ENCODE assay signal across 19 cellular contexts in the genomic region with DNA sequence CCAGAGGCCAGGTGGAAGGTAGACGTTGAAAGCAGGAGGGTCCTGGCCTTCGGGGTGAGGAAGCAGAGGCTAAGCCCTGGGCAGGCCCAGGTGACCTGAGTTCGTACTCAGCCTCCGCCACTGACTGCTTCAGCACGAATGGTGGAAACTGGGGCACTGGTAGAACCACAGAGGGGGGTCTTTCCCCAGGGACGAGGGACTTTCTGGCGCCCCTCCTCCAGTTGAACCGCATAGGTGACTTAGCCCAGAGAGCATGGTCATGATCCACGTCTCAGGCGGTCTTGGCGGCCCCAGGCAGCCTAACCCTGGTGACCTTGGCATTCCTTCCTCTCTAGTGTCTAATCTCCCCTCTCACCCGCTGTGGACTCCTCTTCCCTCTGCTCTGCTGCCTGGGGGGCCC. TPM values are rescaled to one million over a fixed set of nuclear protein-coding genes. Genes with fewer than 3 reads are reported as not detected.
DNase-seq lines count a peak whose midpoint lies in the region; ATAC-seq, FAIRE-seq and TF ChIP-seq lines count a peak whose summit lies in the region.
"Had no signal": no experiment of that assay in that cellular context is flagged by ENCODE, and none has a peak within 500 bp of the region (broad histone marks: within the 10 kb centered on the region; RNA-seq: fewer than 3 reads in every experiment).

No MANE protein-coding gene starts in this region.

- DNase-seq in Right ventricle myocardium inferior (ENCODE audit: missing footprints) (peak; percentile 42), left cardiac atrium (no peak), left kidney (ENCODE audit: low read depth, low spot score) (peak; percentile 46), urothelium cell line (ENCODE audit: low spot score) (no peak), mesendoderm (no peak), superior temporal gyrus (ENCODE audit: extremely low spot score) (no peak)
- DNase-seq: AML-193, DMS153, DMS79, GF-D8, H7 had no signal

- no peak overlapping the region for H3K4ac ChIP-seq in mesendoderm (ENCODE audit: low read depth, low read length)

- peak; percentile 32 for FAIRE-seq in urothelium cell line (lab: Jason Lieb, UNC)
- FAIRE-seq: A549 had no signal

- H3K79me1 ChIP-seq in mesendoderm (ENCODE audit: low read length): no peaks in the 10 kb centered on the region

- H3K27me3 ChIP-seq in mesendoderm (ENCODE audit: insufficient read depth, low read length, poor library complexity): no peaks in the 10 kb centered on the region

- no peak overlapping the region for H3K9ac ChIP-seq in mesendoderm (ENCODE audit: low read length)

- no peaks in the 10 kb centered on the region for H3K79me2 ChIP-seq in mesendoderm (ENCODE audit: control insufficient read depth, insufficient read depth, low read length)

- H3K56ac ChIP-seq in mesendoderm (ENCODE audit: low read length): no peak overlapping the region

- H3K9me3 ChIP-seq in HEK293 (ENCODE audit: control insufficient read depth, insufficient read depth, low read depth, low read length): no peaks in the 10 kb centered on the region
- H3K9me3 ChIP-seq: A549 had no signal

- TF ChIP-seq CTCF in HEK293 (tag by site-specific recombination; IDR thresholded peaks at IDR 0.05): no peak

- H3K36me3 ChIP-seq in HEK293 (ENCODE audit: control insufficient read depth in 2 of 2, insufficient read depth in 1 of 2, low read length in 2 of 2) (no peaks in the 10 kb centered on the region), mesendoderm (ENCODE audit: control insufficient read depth, insufficient read depth, low read length) (no peaks in the 10 kb centered on the region)

- intact Hi-C loops in Right ventricle myocardium inferior (cut with DNase I) (no loop called here), left cardiac atrium (cut with DNase I) (no loop called here)

- CTCF ChIA-PET in HEK293 (lab: Yijun Ruan, JAX): interaction anchor here (0.7 kb wide), 1 partner anchor 622 kb away, joined by 3 read pairs; no protein-coding TSS in a partner anchor

- WGBS in mesendoderm (ENCODE audit: extremely low coverage, insufficient coverage, low lambda C conversion rate): no CpG with 5 or more reads among the region's 12 CpGs

- H3K4me3 ChIP-seq in HEK293 (ENCODE audit: low read depth, low read length) (no peak overlapping the region), mesendoderm (ENCODE audit: low read length) (no peak overlapping the region)
- H3K4me3 ChIP-seq: A549, GM23338 had no signal

- no peak overlapping the region for H3K23ac ChIP-seq in mesendoderm (ENCODE audit: low read length)

- H2BK120ac ChIP-seq in mesendoderm (ENCODE audit: low read depth, low read length): no peak overlapping the region

- H3K18ac ChIP-seq in mesendoderm (ENCODE audit: low read length): no peak overlapping the region

- POLR2A ChIA-PET in HEK293 (lab: Yijun Ruan, JAX): no interaction called here

- H4K5ac ChIP-seq in mesendoderm (ENCODE audit: low read length): no peak overlapping the region

- no peak overlapping the region for H3K4me2 ChIP-seq in mesendoderm (ENCODE audit: low read length)
- H3K4me2 ChIP-seq: A549, GM23338 had no signal

- no peak overlapping the region for H2AK5ac ChIP-seq in mesendoderm (ENCODE audit: low read length)

- H2BK5ac ChIP-seq in mesendoderm (ENCODE audit: low read length): no peak overlapping the region

- no peak for ATAC-seq in Right ventricle myocardium inferior
- ATAC-seq in left cardiac atrium: no peak
- ATAC-seq: A549, GM23338, HCT116 had no signal

- no peak overlapping the region for H4K8ac ChIP-seq in mesendoderm (ENCODE audit: low read depth, low read length)

- H3K27ac ChIP-seq in HEK293 (ENCODE audit: extremely low read depth, low read depth, low read length) (no peak overlapping the region), mesendoderm (ENCODE audit: low read depth, low read length) (no peak overlapping the region)
- H3K27ac ChIP-seq: 22Rv1, A549 had no signal

- no peak overlapping the region for H2BK15ac ChIP-seq in mesendoderm (replicated peaks; ENCODE audit: low read depth)

- H3K4me1 ChIP-seq in HEK293 (ENCODE audit: control insufficient read depth, insufficient read depth, low read length) (no peaks in the 10 kb centered on the region), mesendoderm (ENCODE audit: control insufficient read depth, low read depth, low read length) (no peaks in the 10 kb centered on the region)
- H3K4me1 ChIP-seq: A549 had no signal

TF ChIP-seq in HEK293, 187 proteins besides CTCF, POLR2A, EP300 and RAD21:
- TF ChIP-seq ZNF223 (tag by site-specific recombination; IDR thresholded peaks at IDR 0.05) (no peak), ZNF670 (tag by site-specific recombination; IDR thresholded peaks at IDR 0.05; ENCODE audit: low read depth) (no peak), ZBTB20 (tag by site-specific recombination; IDR thresholded peaks at IDR 0.05) (no peak), GFI1B (tag by site-specific recombination; IDR thresholded peaks at IDR 0.05) (no peak), ZNF214 (tag by site-specific recombination; IDR thresholded peaks at IDR 0.05; ENCODE audit: borderline replicate concordance) (no peak), ZIC2 (tag by site-specific recombination; IDR thresholded peaks at IDR 0.05) (peak; percentile 29; the same call in 1 of the 2 replicates), ZNF423 (tag by site-specific recombination; IDR thresholded peaks at IDR 0.05) (no peak)

RNA-seq across cellular contexts. Expression of a gene that starts 30.2 kb away (rescaled TPM):
- 7.1 TPM for total RNA-seq in Right ventricle myocardium inferior
- total RNA-seq in left cardiac atrium: 1 to 10 TPM; 3.7 to 3.9 TPM
- 0.01 TPM for polyA plus RNA-seq in mesendoderm (2013, experiment 1 of 2)
- polyA plus RNA-seq in mesendoderm (2013, experiment 2 of 2): 0.01 TPM
- total RNA-seq: CD4-positive, alpha-beta memory T cell; HT-29 had no signal
- polyA plus RNA-seq: CD14-positive monocyte; CD4-positive, alpha-beta memory T cell; GM23338 had no signal

Comparison
In these comparisons a context has a peak if more than half of its experiments do, and no peak if none do; other contexts are left out.
1. DNase-seq: peak in Right ventricle myocardium inferior (single experiment) and left kidney (single experiment); none in left cardiac atrium (single experiment), urothelium cell line (single experiment), mesendoderm (single experiment) and superior temporal gyrus (single experiment).